1 cellular context compared by ENCODE assay signal in genomic region chr1:201016943-201017827, GRCh38.
TF ChIP-seq lines count a peak whose summit lies in the region.

No MANE protein-coding gene starts in this region.

TF ChIP-seq in K562, 482 proteins besides CTCF, POLR2A, EP300 and RAD21:
- no peak for TF ChIP-seq GTF3C2 (IDR thresholded peaks at IDR 0.05; ENCODE audit: borderline replicate concordance, extremely low read depth, insufficient read length)
- 0 out of 2 replicates have a peak, but pooled peaks have one; percentile 16 for TF ChIP-seq RBFOX2 (IDR thresholded peaks at IDR 0.05; ENCODE audit: low read depth, low read length)
- TF ChIP-seq PTRF (tag; IDR thresholded peaks at IDR 0.05) = no peak
- no peak for TF ChIP-seq ZNF140 (CRISPR knock-in tag; IDR thresholded peaks at IDR 0.05)
- no peak for TF ChIP-seq EHMT2 (IDR thresholded peaks at IDR 0.05)
- no peak for TF ChIP-seq TEAD2 (tag; IDR thresholded peaks at IDR 0.05)
- TF ChIP-seq WHSC1 (IDR thresholded peaks at IDR 0.05; ENCODE audit: low read length) = no peak
- TF ChIP-seq RCOR1 (IDR thresholded peaks at IDR 0.05; ENCODE audit: borderline replicate concordance in 1 of 2, low read depth in 2 of 2, low read length in 2 of 2) = 0 out of 4 replicates have a peak, but pooled peaks of 1 of the 2 experiments have one; percentile 21
TF ChIP-seq in K562: peak in this region for 2.
